8 cellular contexts compared by ENCODE assay signal in the genomic region with DNA sequence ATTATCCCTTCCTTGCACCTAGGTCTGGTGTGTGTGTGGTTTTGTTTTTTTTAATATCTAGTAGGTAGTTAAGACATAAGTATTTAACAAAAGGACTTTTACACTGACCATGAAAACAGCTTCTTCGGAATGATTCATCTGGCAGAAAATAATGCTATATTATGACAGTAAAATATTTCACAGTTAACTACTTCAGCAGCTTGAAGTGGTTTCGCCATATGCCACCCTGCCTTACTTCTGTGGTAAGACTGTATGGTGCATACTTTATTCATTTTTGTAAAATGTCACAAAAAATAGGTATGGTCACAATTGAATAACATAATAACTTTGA. TPM values are rescaled to one million over a fixed set of nuclear protein-coding genes. Genes with fewer than 3 reads are reported as not detected.
DNase-seq lines count a peak whose midpoint lies in the region; ATAC-seq, FAIRE-seq and TF ChIP-seq lines count a peak whose summit lies in the region.

No MANE protein-coding gene starts in this region.

- H4K20me1 ChIP-seq in keratinocyte (ENCODE audit: control insufficient read depth, extremely low read depth, insufficient read depth, low read length): peaks cover 5% of the 10 kb centered on the region

- H3K79me2 ChIP-seq in keratinocyte (ENCODE audit: control insufficient read depth, insufficient read depth, low read length): peaks cover 41% of the 10 kb centered on the region

- no peak overlapping the region for H3K27ac Mint-ChIP-seq in T-helper 1 cell treated with Interleukin-12 subunit alpha and Interleukin-12 subunit beta and Interleukin-4 antibody, amounts not matched to agents 30 μg/mL and 1 μg/mL, for 36 hours
- H3K27ac Mint-ChIP-seq in activated naive CD8-positive, alpha-beta T cell treated with anti-CD3 and anti-CD28 coated beads, Interleukin-2, amount 50 U/mL, for 24 hours: peak overlapping the region; percentile 53

- FAIRE-seq in keratinocyte (lab: Jason Lieb, UNC): peak; percentile 26

- H3K9me3 Mint-ChIP-seq in T-helper 1 cell treated with Interleukin-12 subunit alpha and Interleukin-12 subunit beta and Interleukin-4 antibody, amounts not matched to agents 30 μg/mL and 1 μg/mL, for 36 hours: no peaks in the 10 kb centered on the region
- no peaks in the 10 kb centered on the region for H3K9me3 Mint-ChIP-seq in activated naive CD8-positive, alpha-beta T cell treated with anti-CD3 and anti-CD28 coated beads, Interleukin-2, amount 50 U/mL, for 24 hours

- peak overlapping the region; percentile 92 for H3K4me2 ChIP-seq in keratinocyte (ENCODE audit: control insufficient read depth, extremely low read depth, insufficient read depth, low read depth, low read length)

- H3K27ac ChIP-seq in keratinocyte (ENCODE audit: control insufficient read depth, insufficient read depth, low read length): peak overlapping the region; percentile 93
- H3K27ac ChIP-seq in substantia nigra (ENCODE audit: low read depth, low read length, poor library complexity, severe bottlenecking): peak overlapping the region; percentile 93

- no peaks in the 10 kb centered on the region for H3K36me3 Mint-ChIP-seq in T-helper 1 cell treated with Interleukin-12 subunit alpha and Interleukin-12 subunit beta and Interleukin-4 antibody, amounts not matched to agents 30 μg/mL and 1 μg/mL, for 36 hours (ENCODE audit: low read depth)
- no peaks in the 10 kb centered on the region for H3K36me3 Mint-ChIP-seq in activated naive CD8-positive, alpha-beta T cell treated with anti-CD3 and anti-CD28 coated beads, Interleukin-2, amount 50 U/mL, for 24 hours (ENCODE audit: low read depth)

- H3K27me3 ChIP-seq in keratinocyte (ENCODE audit: control insufficient read depth, extremely low read depth, insufficient read depth, low read length): no peaks in the 10 kb centered on the region

- no peak for ATAC-seq in activated naive CD8-positive, alpha-beta T cell treated with anti-CD3 and anti-CD28 coated beads, Interleukin-2, amount 50 U/mL, for 24 hours

- peaks cover 80% of the 10 kb centered on the region for H3K27me3 Mint-ChIP-seq in T-helper 1 cell treated with Interleukin-12 subunit alpha and Interleukin-12 subunit beta and Interleukin-4 antibody, amounts not matched to agents 30 μg/mL and 1 μg/mL, for 36 hours (ENCODE audit: low read depth)
- H3K27me3 Mint-ChIP-seq in activated naive CD8-positive, alpha-beta T cell treated with anti-CD3 and anti-CD28 coated beads, Interleukin-2, amount 50 U/mL, for 24 hours: peaks cover 37% of the 10 kb centered on the region

- H3K9ac ChIP-seq in keratinocyte (ENCODE audit: control insufficient read depth, extremely low read depth, insufficient read depth, low read length): peak overlapping the region; percentile 99

- no peaks in the 10 kb centered on the region for H3K9me1 ChIP-seq in keratinocyte (ENCODE audit: control insufficient read depth, extremely low read depth, insufficient read depth, low read length)

- peak overlapping the region; percentile 74 for H3K4me3 Mint-ChIP-seq in T-helper 1 cell treated with Interleukin-12 subunit alpha and Interleukin-12 subunit beta and Interleukin-4 antibody, amounts not matched to agents 30 μg/mL and 1 μg/mL, for 36 hours
- H3K4me3 Mint-ChIP-seq in activated naive CD8-positive, alpha-beta T cell treated with anti-CD3 and anti-CD28 coated beads, Interleukin-2, amount 50 U/mL, for 24 hours: peak overlapping the region; percentile 90

- no peak for DNase-seq in T-helper 1 cell
- no peak for DNase-seq in activated naive CD8-positive, alpha-beta T cell treated with anti-CD3 and anti-CD28 coated beads, Interleukin-2, amount 50 U/mL, for 24 hours
- DNase-seq in keratinocyte (ENCODE audit: low read depth, low spot score): no peak
- no peak for DNase-seq in substantia nigra (lab: John Stamatoyannopoulos, UW)
- no peak for DNase-seq in DMS153 (lab: John Stamatoyannopoulos, UW)
- no peak for DNase-seq in NCI-H146 (lab: John Stamatoyannopoulos, UW)
- no peak for DNase-seq in stimulated activated CD8-positive, alpha-beta memory T cell treated with anti-CD3 and anti-CD28 coated beads, Interleukin-4, amount 100 ng/mL, for 48 hours

- peak overlapping the region; percentile 73 to 94 (median 94) for H3K4me3 ChIP-seq in keratinocyte (ENCODE audit: control insufficient read depth in 2 of 3, extremely low read depth in 1 of 3, insufficient read depth in 2 of 3, low read depth in 1 of 3, low read length in 3 of 3)

- H2AFZ ChIP-seq in keratinocyte (ENCODE audit: control insufficient read depth, low read length): peak overlapping the region; percentile 86

- dilution Hi-C loops in keratinocyte (cut with MboI; ENCODE audit: extremely low pct_ligation_motif_present, low sequenced_read_pairs): no loop called here

- no peaks in the 10 kb centered on the region for H3K9me3 ChIP-seq in keratinocyte (ENCODE audit: control insufficient read depth, low read depth, low read length)

- no peaks in the 10 kb centered on the region for H3K36me3 ChIP-seq in keratinocyte (ENCODE audit: control insufficient read depth in 2 of 2, extremely low read depth in 1 of 2, insufficient read depth in 2 of 2, low read length in 2 of 2)

- peaks cover 12% of the 10 kb centered on the region for H3K4me1 ChIP-seq in keratinocyte (ENCODE audit: control insufficient read depth, extremely low read depth, insufficient read depth, low read length)

- peaks cover 20% of the 10 kb centered on the region for H3K4me1 Mint-ChIP-seq in T-helper 1 cell treated with Interleukin-12 subunit alpha and Interleukin-12 subunit beta and Interleukin-4 antibody, amounts not matched to agents 30 μg/mL and 1 μg/mL, for 36 hours (ENCODE audit: low read depth)
- peaks cover 23% of the 10 kb centered on the region for H3K4me1 Mint-ChIP-seq in activated naive CD8-positive, alpha-beta T cell treated with anti-CD3 and anti-CD28 coated beads, Interleukin-2, amount 50 U/mL, for 24 hours

- TF ChIP-seq CTCF in keratinocyte (optimal IDR thresholded peaks at IDR 0.05 in 1 of 3, IDR thresholded peaks at IDR 0.05 in 1 of 3, conservative IDR thresholded peaks at IDR 0.05 in 1 of 3; ENCODE audit: extremely low read depth in 1 of 3, insufficient read depth in 2 of 3, low read length in 3 of 3): no peak

RNA-seq across cellular contexts. Expression of gene PTPRK, which starts 0.9 kb away (rescaled TPM):
- 42.6 to 52.7 TPM (median 50.4 TPM) in 3 replicates for polyA plus RNA-seq in keratinocyte
- 24.3 TPM for polyA plus RNA-seq in keratinocyte (2011; ENCODE audit: low read depth)
- polyA plus RNA-seq in keratinocyte (2011; cell fraction: cytosol; rRNA removed): 18.0 and 29.0 TPM in 2 replicates
- 106 and 107 TPM in 2 replicates for polyA plus RNA-seq in keratinocyte (2011; cell fraction: nucleus; rRNA removed)
- 25.9 and 73.3 TPM in 2 replicates for polyA plus RNA-seq in keratinocyte (2012; ENCODE audit: low replicate concordance)
- 120 to 188 TPM (median 180 TPM) in 3 replicates for polyA minus RNA-seq in keratinocyte
- polyA minus RNA-seq in keratinocyte (2011; cell fraction: cytosol; rRNA and poly(A)+ RNA removed): 51.2 TPM
- 393 and 711 TPM in 2 replicates for polyA minus RNA-seq in keratinocyte (2011; cell fraction: nucleus; rRNA and poly(A)+ RNA removed)
